ENCODE assay signal across 8 cellular contexts in the genomic region with DNA sequence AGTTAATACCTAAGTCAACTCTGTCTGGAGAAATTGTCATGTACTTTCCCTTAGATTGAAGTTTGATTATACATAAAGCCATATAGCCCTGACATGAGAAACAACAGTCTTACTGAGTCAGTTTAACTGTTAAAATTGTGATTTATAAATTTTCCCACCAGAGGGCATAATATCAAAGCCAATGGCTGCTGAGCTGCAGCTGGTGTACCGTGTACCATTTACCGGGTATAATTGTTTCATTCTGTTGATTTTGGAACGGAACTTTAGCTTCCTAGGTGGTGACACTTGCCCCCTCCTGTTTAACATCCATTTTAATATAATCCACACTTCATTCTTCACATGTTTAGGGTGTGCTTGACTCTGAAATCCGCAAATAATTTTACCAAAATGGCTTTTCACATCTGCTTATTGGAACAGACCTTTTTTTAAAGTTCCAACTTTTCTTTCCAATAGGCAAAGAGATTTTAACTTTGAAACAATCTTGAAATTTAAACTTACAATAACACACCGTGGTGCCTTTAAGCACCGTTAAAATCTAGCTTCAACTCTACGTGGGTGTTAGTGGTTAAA.
A peak's percentile ranks its signal among the peaks of the same experiment; 100 is the strongest.
DNase-seq lines count a peak whose midpoint lies in the region; ATAC-seq, FAIRE-seq and TF ChIP-seq lines count a peak whose summit lies in the region.

No MANE protein-coding gene starts in this region.

- no peaks in the 10 kb centered on the region for H3K9me1 ChIP-seq in keratinocyte (ENCODE audit: control insufficient read depth, extremely low read depth, insufficient read depth, low read length)

- dilution Hi-C loops in keratinocyte (cut with MboI; ENCODE audit: extremely low pct_ligation_motif_present, low sequenced_read_pairs): no loop called here

- H3K9ac ChIP-seq in keratinocyte (ENCODE audit: control insufficient read depth, extremely low read depth, insufficient read depth, low read length): no peak overlapping the region

- H3K4me2 ChIP-seq in keratinocyte (ENCODE audit: control insufficient read depth, extremely low read depth, insufficient read depth, low read depth, low read length): peak overlapping the region; percentile 62

- H3K27me3 ChIP-seq in brain microvascular endothelial cell (replicated peaks) (no peaks in the 10 kb centered on the region), keratinocyte (ENCODE audit: control insufficient read depth, extremely low read depth, insufficient read depth, low read length) (no peaks in the 10 kb centered on the region)

- H3K36me3 ChIP-seq in brain microvascular endothelial cell (replicated peaks): no peaks in the 10 kb centered on the region
- no peaks in the 10 kb centered on the region for H3K36me3 ChIP-seq in keratinocyte (ENCODE audit: control insufficient read depth in 2 of 2, extremely low read depth in 1 of 2, insufficient read depth in 2 of 2, low read length in 2 of 2)

- no peaks in the 10 kb centered on the region for H4K20me1 ChIP-seq in keratinocyte (ENCODE audit: control insufficient read depth, extremely low read depth, insufficient read depth, low read length)

- DNase-seq in DMS114 treated with DMSO at 0.1 percent for 48 hours (lab: John Stamatoyannopoulos, UW; ENCODE audit: unreplicated experiment): peak; percentile 25
- peak; percentile 39 for DNase-seq in GM19238 (ENCODE audit: insufficient read length, low spot score)
- DNase-seq in NCI-H524 treated with DMSO at 0.1 percent for 48 hours (lab: John Stamatoyannopoulos, UW): peak; percentile 17
- peak; percentile 9 for DNase-seq in brain microvascular endothelial cell
- peak; percentile 4 for DNase-seq in keratinocyte (ENCODE audit: low read depth, low spot score)
- peak; percentile 92 for DNase-seq in superior temporal gyrus (ENCODE audit: extremely low spot score)

- H3K27ac ChIP-seq in brain microvascular endothelial cell (no peak overlapping the region), keratinocyte (ENCODE audit: control insufficient read depth, insufficient read depth, low read length) (no peak overlapping the region)

- H3K79me2 ChIP-seq in keratinocyte (ENCODE audit: control insufficient read depth, insufficient read depth, low read length): no peaks in the 10 kb centered on the region

- peaks cover 12% of the 10 kb centered on the region for H3K4me1 ChIP-seq in keratinocyte (ENCODE audit: control insufficient read depth, extremely low read depth, insufficient read depth, low read length)

- ATAC-seq in HG03196 (IDR thresholded peaks at IDR 0.05; ENCODE audit: unreplicated experiment): peak; percentile 90
- ATAC-seq in HG03457 (IDR thresholded peaks at IDR 0.05; ENCODE audit: unreplicated experiment): no peak

- H3K9me3 ChIP-seq in keratinocyte (ENCODE audit: control insufficient read depth, low read depth, low read length): no peaks in the 10 kb centered on the region

- peak; percentile 70 for TF ChIP-seq CTCF in brain microvascular endothelial cell (IDR thresholded peaks at IDR 0.05; ENCODE audit: low read depth, low read length, missing control alignments)
- TF ChIP-seq CTCF in keratinocyte (optimal IDR thresholded peaks at IDR 0.05 in 1 of 3, IDR thresholded peaks at IDR 0.05 in 1 of 3, conservative IDR thresholded peaks at IDR 0.05 in 1 of 3; ENCODE audit: extremely low read depth in 1 of 3, insufficient read depth in 2 of 3, low read length in 3 of 3): peak; percentile 38 to 67 (median 43)

- H2AFZ ChIP-seq in keratinocyte (ENCODE audit: control insufficient read depth, low read length): peak overlapping the region; percentile 91

- in situ Hi-C loops in brain microvascular endothelial cell (cut with HindIII; ENCODE audit: low pct_ligation_motif_present, low sequenced_read_pairs): no loop called here

- H3K4me3 ChIP-seq in brain microvascular endothelial cell (ENCODE audit: low read depth, low read length) (no peak overlapping the region), keratinocyte (ENCODE audit: control insufficient read depth in 2 of 3, extremely low read depth in 1 of 3, insufficient read depth in 2 of 3, low read depth in 1 of 3, low read length in 3 of 3) (no peak overlapping the region)

- peak; percentile 46 for FAIRE-seq in keratinocyte (lab: Jason Lieb, UNC)

Comparison
In these comparisons a context has a peak if more than half of its experiments do, and no peak if none do; other contexts are left out.
1. DNase-seq: peak in every context shown above with its lines; median percentile 92 in superior temporal gyrus; 39 in GM19238; 25 in DMS114 treated with DMSO at 0.1 percent for 48 hours; 17 in NCI-H524 treated with DMSO at 0.1 percent for 48 hours; 9 in brain microvascular endothelial cell; 4 in keratinocyte.